ENCODE assay signal across 25 cellular contexts in the genomic region with DNA sequence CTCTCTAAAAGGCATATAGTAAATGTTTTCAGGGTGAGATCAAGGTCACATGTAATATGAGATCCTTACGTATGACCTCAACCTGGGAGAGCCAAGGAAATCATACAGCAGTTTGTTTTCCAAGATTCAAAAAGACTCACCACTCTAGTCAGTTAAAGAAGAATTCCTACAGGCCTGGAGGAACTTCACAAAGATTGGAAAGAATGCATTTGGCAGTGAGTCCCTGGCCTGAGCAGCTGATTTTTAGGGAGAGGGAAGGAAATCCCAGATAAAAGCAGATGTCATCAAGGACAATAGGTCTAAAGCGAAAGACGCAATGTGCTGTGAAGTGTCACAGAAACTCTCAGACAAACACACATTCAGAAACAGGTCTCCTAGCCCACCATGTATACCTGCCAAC.
DNase-seq lines count a peak whose midpoint lies in the region; ATAC-seq and TF ChIP-seq lines count a peak whose summit lies in the region.
"Had no signal": no experiment of that assay in that cellular context is flagged by ENCODE, and none has a peak within 500 bp of the region (broad histone marks: within the 10 kb centered on the region; RNA-seq: fewer than 3 reads in every experiment).

No MANE protein-coding gene starts in this region.

- no peak overlapping the region for H3K27ac ChIP-seq in SK-N-SH (ENCODE audit: low read depth in 2 of 2, low read length in 1 of 2)
- H3K27ac ChIP-seq: coronary artery, gastrocnemius medialis, HL-60, upper lobe of right lung had no signal

- H3K4me1 ChIP-seq in SK-N-SH (ENCODE audit: control insufficient read depth in 1 of 2, insufficient read depth in 2 of 2, low read depth in 1 of 2, low read length in 1 of 2), result no peaks in the 10 kb centered on the region
- H3K4me1 ChIP-seq: upper lobe of right lung had no signal

- H2AFZ ChIP-seq in SK-N-SH (ENCODE audit: low read depth), result no peak overlapping the region

- no peak for TF ChIP-seq EP300 in SK-N-SH (IDR thresholded peaks at IDR 0.05; ENCODE audit: borderline replicate concordance in 1 of 2, low read depth in 1 of 2, low read length in 1 of 2)

- no peaks in the 10 kb centered on the region for H3K9me3 ChIP-seq in SK-N-SH
- no peaks in the 10 kb centered on the region for H3K9me3 ChIP-seq in MG63
- H3K9me3 ChIP-seq: gastrocnemius medialis, upper lobe of right lung had no signal

- no peaks in the 10 kb centered on the region for H3F3A ChIP-seq in SK-N-SH (replicated peaks; ENCODE audit: insufficient read depth)

- H4K20me1 ChIP-seq in SK-N-SH (ENCODE audit: insufficient read depth), result no peaks in the 10 kb centered on the region

- H3K4me3 ChIP-seq in SK-N-SH (ENCODE audit: low read depth in 2 of 2, low read length in 1 of 2) (no peak overlapping the region), MG63 (no peak overlapping the region), fibroblast of pulmonary artery (replicated peaks; ENCODE audit: low read depth, low read length) (no peak overlapping the region), retinal pigment epithelial cell (ENCODE audit: low read length) (no peak overlapping the region)
- H3K4me3 ChIP-seq: coronary artery, gastrocnemius medialis, upper lobe of right lung had no signal

- H3K79me2 ChIP-seq in SK-N-SH (ENCODE audit: insufficient read depth), result no peaks in the 10 kb centered on the region

- CTCF ChIA-PET in SK-N-SH (lab: Yijun Ruan, JAX), result no interaction called here

- POLR2A ChIA-PET in SK-N-SH (lab: Yijun Ruan, JAX), result no interaction called here

- TF ChIP-seq RAD21 in SK-N-SH (IDR thresholded peaks at IDR 0.05; ENCODE audit: low read length), result no peak

- H3K4me2 ChIP-seq in SK-N-SH, result no peak overlapping the region

- peak; percentile 71 for ATAC-seq in SK-N-SH treated with all-trans-retinoic acid at 6 μM for 48 hours
- ATAC-seq: activated T-helper 17 cell treated with anti-CD3 and anti-CD28 coated beads, Interleukin-2, amount 50 U/mL, for 72 hours; effector memory CD8-positive, alpha-beta T cell; esophagus mucosa; gastrocnemius medialis; HCT116; left ventricle myocardium superior; upper lobe of right lung had no signal

- TF ChIP-seq CTCF in SK-N-SH (IDR thresholded peaks at IDR 0.05) (no peak), fibroblast of pulmonary artery (IDR thresholded peaks at IDR 0.05; ENCODE audit: low read length, missing control alignments) (no peak), retinal pigment epithelial cell (conservative IDR thresholded peaks at IDR 0.05; ENCODE audit: low read depth, low read length) (no peak)

- no peaks in the 10 kb centered on the region; the same call in 1 of the 2 replicates for H3K9me2 ChIP-seq in SK-N-SH

- DNase-seq in SK-N-SH, result no peak
- peak; percentile 21 for DNase-seq in MG63
- peak; percentile 3 for DNase-seq in fibroblast of pulmonary artery (ENCODE audit: low read depth)
- peak; percentile 4 for DNase-seq in retinal pigment epithelial cell (ENCODE audit: low read depth)
- no peak for DNase-seq in DMS53 (lab: John Stamatoyannopoulos, UW)
- no peak for DNase-seq in NAMALWA (ENCODE audit: low spot score)
- DNase-seq in anterior cingulate cortex (lab: John Stamatoyannopoulos, UW), result no peak
- DNase-seq: activated B cell treated with CpG ODN at 0.5 μM for 24 hours; DMS79; effector memory CD8-positive, alpha-beta T cell; gastrocnemius medialis; hippocampal formation; IMR-90; left ventricle myocardium superior; NCI-H1105 treated with DMSO at 0.1 percent for 48 hours; NCI-H2029; NCI-H446 treated with DMSO at 0.1 percent for 48 hours; stimulated activated CD8-positive, alpha-beta memory T cell treated with anti-CD3 and anti-CD28 coated beads, Interleukin-4, amount 100 ng/mL, for 48 hours; upper lobe of right lung had no signal

- H3K27me3 ChIP-seq in SK-N-SH (ENCODE audit: insufficient read depth) (no peaks in the 10 kb centered on the region), MG63 (no peaks in the 10 kb centered on the region)
- H3K27me3 ChIP-seq: gastrocnemius medialis, upper lobe of right lung had no signal

- no peak overlapping the region for H3K9ac ChIP-seq in SK-N-SH

- 66% methylated on average over 3 of the region's 3 CpGs for WGBS in SK-N-SH (ENCODE audit: low lambda C conversion rate)

- H3K36me3 ChIP-seq in SK-N-SH (replicated peaks in 1 of 2; ENCODE audit: control insufficient read depth in 1 of 2, insufficient read depth in 2 of 2, low read length in 1 of 2), result no peaks in the 10 kb centered on the region
- no peaks in the 10 kb centered on the region for H3K36me3 ChIP-seq in MG63
- H3K36me3 ChIP-seq: gastrocnemius medialis, upper lobe of right lung had no signal

TF ChIP-seq in SK-N-SH treated with all-trans-retinoic acid at 6 μM for 48 hours, 23 proteins besides CTCF, POLR2A, EP300 and RAD21 (continues in another document):
- TF ChIP-seq ZC3H10 (CRISPR knock-in tag; IDR thresholded peaks at IDR 0.05), result no peak
- TF ChIP-seq, protein P1, sequence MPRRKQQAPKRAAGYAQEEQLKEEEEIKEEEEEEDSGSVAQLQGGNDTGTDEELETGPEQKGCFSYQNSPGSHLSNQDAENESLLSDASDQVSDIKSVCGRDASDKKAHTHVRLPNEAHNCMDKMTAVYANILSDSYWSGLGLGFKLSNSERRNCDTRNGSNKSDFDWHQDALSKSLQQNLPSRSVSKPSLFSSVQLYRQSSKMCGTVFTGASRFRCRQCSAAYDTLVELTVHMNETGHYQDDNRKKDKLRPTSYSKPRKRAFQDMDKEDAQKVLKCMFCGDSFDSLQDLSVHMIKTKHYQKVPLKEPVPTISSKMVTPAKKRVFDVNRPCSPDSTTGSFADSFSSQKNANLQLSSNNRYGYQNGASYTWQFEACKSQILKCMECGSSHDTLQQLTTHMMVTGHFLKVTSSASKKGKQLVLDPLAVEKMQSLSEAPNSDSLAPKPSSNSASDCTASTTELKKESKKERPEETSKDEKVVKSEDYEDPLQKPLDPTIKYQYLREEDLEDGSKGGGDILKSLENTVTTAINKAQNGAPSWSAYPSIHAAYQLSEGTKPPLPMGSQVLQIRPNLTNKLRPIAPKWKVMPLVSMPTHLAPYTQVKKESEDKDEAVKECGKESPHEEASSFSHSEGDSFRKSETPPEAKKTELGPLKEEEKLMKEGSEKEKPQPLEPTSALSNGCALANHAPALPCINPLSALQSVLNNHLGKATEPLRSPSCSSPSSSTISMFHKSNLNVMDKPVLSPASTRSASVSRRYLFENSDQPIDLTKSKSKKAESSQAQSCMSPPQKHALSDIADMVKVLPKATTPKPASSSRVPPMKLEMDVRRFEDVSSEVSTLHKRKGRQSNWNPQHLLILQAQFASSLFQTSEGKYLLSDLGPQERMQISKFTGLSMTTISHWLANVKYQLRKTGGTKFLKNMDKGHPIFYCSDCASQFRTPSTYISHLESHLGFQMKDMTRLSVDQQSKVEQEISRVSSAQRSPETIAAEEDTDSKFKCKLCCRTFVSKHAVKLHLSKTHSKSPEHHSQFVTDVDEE (CRISPR knock-in tag; IDR thresholded peaks at IDR 0.05), result no peak
- TF ChIP-seq TCF4 (CRISPR knock-in tag; IDR thresholded peaks at IDR 0.05; ENCODE audit: borderline replicate concordance), result no peak

TF ChIP-seq in SK-N-SH, 30 proteins besides CTCF, POLR2A, EP300 and RAD21:
- TF ChIP-seq, protein P2, sequence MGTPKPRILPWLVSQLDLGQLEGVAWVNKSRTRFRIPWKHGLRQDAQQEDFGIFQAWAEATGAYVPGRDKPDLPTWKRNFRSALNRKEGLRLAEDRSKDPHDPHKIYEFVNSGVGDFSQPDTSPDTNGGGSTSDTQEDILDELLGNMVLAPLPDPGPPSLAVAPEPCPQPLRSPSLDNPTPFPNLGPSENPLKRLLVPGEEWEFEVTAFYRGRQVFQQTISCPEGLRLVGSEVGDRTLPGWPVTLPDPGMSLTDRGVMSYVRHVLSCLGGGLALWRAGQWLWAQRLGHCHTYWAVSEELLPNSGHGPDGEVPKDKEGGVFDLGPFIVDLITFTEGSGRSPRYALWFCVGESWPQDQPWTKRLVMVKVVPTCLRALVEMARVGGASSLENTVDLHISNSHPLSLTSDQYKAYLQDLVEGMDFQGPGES (IDR thresholded peaks at IDR 0.05; ENCODE audit: low read depth, low read length), result no peak
- TF ChIP-seq, protein P3, sequence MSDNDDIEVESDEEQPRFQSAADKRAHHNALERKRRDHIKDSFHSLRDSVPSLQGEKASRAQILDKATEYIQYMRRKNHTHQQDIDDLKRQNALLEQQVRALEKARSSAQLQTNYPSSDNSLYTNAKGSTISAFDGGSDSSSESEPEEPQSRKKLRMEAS (IDR thresholded peaks at IDR 0.05; ENCODE audit: low read depth), result no peak
- TF ChIP-seq SIN3A (IDR thresholded peaks at IDR 0.05; ENCODE audit: borderline replicate concordance, low read depth, low read length) (no peak), NFIC (IDR thresholded peaks at IDR 0.05; ENCODE audit: borderline replicate concordance) (no peak), CHD2 (IDR thresholded peaks at IDR 0.05; ENCODE audit: low read length, partially characterized antibody) (no peak)
- TF ChIP-seq, protein P4, sequence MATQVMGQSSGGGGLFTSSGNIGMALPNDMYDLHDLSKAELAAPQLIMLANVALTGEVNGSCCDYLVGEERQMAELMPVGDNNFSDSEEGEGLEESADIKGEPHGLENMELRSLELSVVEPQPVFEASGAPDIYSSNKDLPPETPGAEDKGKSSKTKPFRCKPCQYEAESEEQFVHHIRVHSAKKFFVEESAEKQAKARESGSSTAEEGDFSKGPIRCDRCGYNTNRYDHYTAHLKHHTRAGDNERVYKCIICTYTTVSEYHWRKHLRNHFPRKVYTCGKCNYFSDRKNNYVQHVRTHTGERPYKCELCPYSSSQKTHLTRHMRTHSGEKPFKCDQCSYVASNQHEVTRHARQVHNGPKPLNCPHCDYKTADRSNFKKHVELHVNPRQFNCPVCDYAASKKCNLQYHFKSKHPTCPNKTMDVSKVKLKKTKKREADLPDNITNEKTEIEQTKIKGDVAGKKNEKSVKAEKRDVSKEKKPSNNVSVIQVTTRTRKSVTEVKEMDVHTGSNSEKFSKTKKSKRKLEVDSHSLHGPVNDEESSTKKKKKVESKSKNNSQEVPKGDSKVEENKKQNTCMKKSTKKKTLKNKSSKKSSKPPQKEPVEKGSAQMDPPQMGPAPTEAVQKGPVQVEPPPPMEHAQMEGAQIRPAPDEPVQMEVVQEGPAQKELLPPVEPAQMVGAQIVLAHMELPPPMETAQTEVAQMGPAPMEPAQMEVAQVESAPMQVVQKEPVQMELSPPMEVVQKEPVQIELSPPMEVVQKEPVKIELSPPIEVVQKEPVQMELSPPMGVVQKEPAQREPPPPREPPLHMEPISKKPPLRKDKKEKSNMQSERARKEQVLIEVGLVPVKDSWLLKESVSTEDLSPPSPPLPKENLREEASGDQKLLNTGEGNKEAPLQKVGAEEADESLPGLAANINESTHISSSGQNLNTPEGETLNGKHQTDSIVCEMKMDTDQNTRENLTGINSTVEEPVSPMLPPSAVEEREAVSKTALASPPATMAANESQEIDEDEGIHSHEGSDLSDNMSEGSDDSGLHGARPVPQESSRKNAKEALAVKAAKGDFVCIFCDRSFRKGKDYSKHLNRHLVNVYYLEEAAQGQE (IDR thresholded peaks at IDR 0.05; ENCODE audit: low read depth, low read length), result no peak

Comparison
In these comparisons a context has a peak if more than half of its experiments do, and no peak if none do; other contexts are left out.
1. DNase-seq: peak in MG63 (single experiment), fibroblast of pulmonary artery (single experiment) and retinal pigment epithelial cell (single experiment); none in SK-N-SH (single experiment), DMS53 (single experiment), NAMALWA (single experiment) and anterior cingulate cortex (0 of 58).